In the genomic region with DNA sequence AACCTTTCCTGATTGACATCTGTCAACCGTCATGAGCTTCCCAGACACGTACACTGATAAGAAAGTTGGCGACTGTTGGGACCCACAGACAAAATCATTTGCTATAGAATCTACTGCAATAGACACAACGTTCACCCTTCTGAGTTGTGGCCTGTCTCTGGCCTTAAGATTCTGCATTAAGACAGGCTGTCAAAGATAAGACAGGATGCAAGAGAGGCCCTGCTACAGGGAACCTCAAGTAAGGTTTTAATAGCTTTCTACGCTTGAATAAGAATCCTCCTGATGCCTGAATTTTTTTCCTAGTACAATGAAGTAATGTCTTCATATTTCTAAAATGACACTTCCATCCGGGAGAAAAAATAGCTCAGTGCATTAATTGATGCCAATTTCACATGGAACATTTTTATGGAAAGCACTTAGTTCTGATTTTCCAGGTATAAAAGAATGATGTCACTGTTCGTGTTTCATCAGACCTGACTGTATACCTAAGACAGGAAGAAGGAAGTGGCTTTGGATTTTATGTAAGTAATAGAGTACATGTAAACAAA, we compare ENCODE assay signal across 18 cellular contexts.
"Had no signal": no experiment of that assay in that cellular context is flagged by ENCODE, and none has a peak within 500 bp of the region (broad histone marks: within the 10 kb centered on the region; RNA-seq: fewer than 3 reads in every experiment).

No MANE protein-coding gene starts in this region.

- H3K27ac Mint-ChIP-seq: activated CD4-positive, alpha-beta memory T cell treated with anti-CD3 and anti-CD28 coated beads for 36 hours; activated naive CD4-positive, alpha-beta T cell treated with anti-CD3 and anti-CD28 coated beads, Interleukin-2, amount 50 U/mL, for 72 hours; endodermal cell; stimulated activated effector memory CD8-positive, alpha-beta T cell treated with anti-CD3 and anti-CD28 coated beads, Interleukin-12 subunit alpha, Interleukin-12 subunit beta, amount 100 ng/mL, for 72 hours had no signal

- H3K4me3 Mint-ChIP-seq: activated CD4-positive, alpha-beta memory T cell treated with anti-CD3 and anti-CD28 coated beads for 36 hours; activated T-cell treated with anti-CD3 and anti-CD28 coated beads, Interleukin-2, amount 50 U/mL, for 4 hours; endodermal cell; neural crest cell; stimulated activated effector memory CD8-positive, alpha-beta T cell treated with anti-CD3 and anti-CD28 coated beads, Interleukin-12 subunit alpha, Interleukin-12 subunit beta, amount 100 ng/mL, for 72 hours had no signal

- FAIRE-seq: pancreas had no signal

- DNase-seq: activated CD4-positive, alpha-beta memory T cell treated with anti-CD3 and anti-CD28 coated beads for 36 hours; activated effector memory CD4-positive, alpha-beta T cell treated with anti-CD3 and anti-CD28 coated beads, Interleukin-2, amount 50 U/mL, for 16 hours; activated T-cell treated with anti-CD3 and anti-CD28 coated beads, Interleukin-2, amount 50 U/mL, for 4 hours; amygdala; brain microvascular endothelial cell; endodermal cell; foreskin fibroblast; mammary epithelial cell; pancreas; T-helper 9 cell; tibial artery had no signal

- H3K27me3 Mint-ChIP-seq: activated CD4-positive, alpha-beta memory T cell treated with anti-CD3 and anti-CD28 coated beads for 36 hours had no signal

- H3K4me1 Mint-ChIP-seq: endodermal cell; stimulated activated effector memory CD8-positive, alpha-beta T cell treated with anti-CD3 and anti-CD28 coated beads, Interleukin-12 subunit alpha, Interleukin-12 subunit beta, amount 100 ng/mL, for 72 hours had no signal

- H3K27ac ChIP-seq: brain microvascular endothelial cell, pancreas, skin epidermis, tibial artery, vagina had no signal

- H3K9me3 Mint-ChIP-seq: activated CD4-positive, alpha-beta memory T cell treated with anti-CD3 and anti-CD28 coated beads for 36 hours; endodermal cell; neural crest cell had no signal

- H3K4me3 ChIP-seq: pancreas, skin epidermis, tibial artery, vagina had no signal

- H3K27me3 ChIP-seq: brain microvascular endothelial cell, pancreas, tibial artery, vagina had no signal

- H3K4me1 ChIP-seq: pancreas, tibial artery, vagina had no signal

- ATAC-seq: activated naive CD4-positive, alpha-beta T cell treated with anti-CD3 and anti-CD28 coated beads, Interleukin-2, amount 50 U/mL, for 72 hours; activated T-cell treated with anti-CD3 and anti-CD28 coated beads, Interleukin-2, amount 50 U/mL, for 4 hours; esophagus mucosa; left lobe of liver; stimulated activated effector memory CD8-positive, alpha-beta T cell treated with anti-CD3 and anti-CD28 coated beads, Interleukin-12 subunit alpha, Interleukin-12 subunit beta, amount 100 ng/mL, for 72 hours had no signal

- H3K36me3 ChIP-seq: brain microvascular endothelial cell, pancreas, tibial artery, vagina had no signal

- H3K36me3 Mint-ChIP-seq: activated CD4-positive, alpha-beta memory T cell treated with anti-CD3 and anti-CD28 coated beads for 36 hours; activated naive CD4-positive, alpha-beta T cell treated with anti-CD3 and anti-CD28 coated beads, Interleukin-2, amount 50 U/mL, for 72 hours; stimulated activated effector memory CD8-positive, alpha-beta T cell treated with anti-CD3 and anti-CD28 coated beads, Interleukin-12 subunit alpha, Interleukin-12 subunit beta, amount 100 ng/mL, for 72 hours had no signal

- H3K9me3 ChIP-seq: pancreas, tibial artery, vagina had no signal
